9 cellular contexts compared by ENCODE assay signal in genomic region chr22:46614070-46614931, GRCh38. TPM values are rescaled to one million over a fixed set of nuclear protein-coding genes. Genes with fewer than 3 reads are reported as not detected.
A peak's percentile ranks its signal among the peaks of the same experiment; 100 is the strongest.
DNase-seq lines count a peak whose midpoint lies in the region; ATAC-seq, FAIRE-seq and TF ChIP-seq lines count a peak whose summit lies in the region.
"Had no signal": no experiment of that assay in that cellular context is flagged by ENCODE, and none has a peak within 500 bp of the region (broad histone marks: within the 10 kb centered on the region; RNA-seq: fewer than 3 reads in every experiment).

No MANE protein-coding gene starts in this region.

- H3K4me1 ChIP-seq in mammary epithelial cell (ENCODE audit: insufficient read depth, low read length), result no peaks in the 10 kb centered on the region

- dilution Hi-C loops in mammary epithelial cell (cut with HindIII; ENCODE audit: low sequenced_read_pairs), result no loop called here

- no TSS peak for BruUV-seq in mammary epithelial cell (replicated peaks; lab: Mats Ljungman, UMichigan)

- peak; percentile 43 to 63 for DNase-seq in stimulated activated CD4-positive, alpha-beta T cell treated with anti-CD3 and anti-CD28 coated beads, Interleukin-4, amount 100 ng/mL, for 4 hours
- DNase-seq in mammary epithelial cell, result no peak
- no peak for DNase-seq in H54 (ENCODE audit: insufficient read length, low spot score)
- DNase-seq in RKO (ENCODE audit: low spot score), result no peak
- DNase-seq: SW 1271 had no signal

- no peak overlapping the region for H3K4me3 ChIP-seq in mammary epithelial cell (replicated peaks in 1 of 3; ENCODE audit: insufficient read depth in 1 of 3, low read depth in 2 of 3, low read length in 3 of 3)

- intact Hi-C loops in mammary epithelial cell (cut with micrococcal nuclease), result no loop called here

- no peak overlapping the region for H3K4me2 ChIP-seq in mammary epithelial cell (ENCODE audit: insufficient read depth, low read depth, low read length)

- CTCF ChIA-PET in mammary epithelial cell (lab: Charles Lee; ENCODE audit: low non-redundant PET), result no interaction called here

- H3K9me3 ChIP-seq in mammary epithelial cell (replicated peaks; ENCODE audit: insufficient read depth, low read length), result no peaks in the 10 kb centered on the region

- no peak for FAIRE-seq in H54 (lab: Jason Lieb, UNC)

- H3K36me3 ChIP-seq in mammary epithelial cell (ENCODE audit: insufficient read depth, low read length), result no peaks in the 10 kb centered on the region

- no peak overlapping the region for H3K9ac ChIP-seq in mammary epithelial cell (ENCODE audit: insufficient read depth, low read length)

- H3K27ac ChIP-seq in angular gyrus (ENCODE audit: low read depth, low read length), result peak overlapping the region; percentile 48
- no peak overlapping the region for H3K27ac ChIP-seq in mammary epithelial cell (ENCODE audit: insufficient read depth, low read depth, low read length)

- in situ Hi-C loops in mammary epithelial cell (cut with MboI; ENCODE audit: low sequenced_read_pairs in 2 of 2), result no loop called here

- H2AFZ ChIP-seq in mammary epithelial cell (ENCODE audit: low read depth, low read length), result no peak overlapping the region

- TF ChIP-seq POLR2A in GM18505 (IDR thresholded peaks at IDR 0.05; ENCODE audit: borderline replicate concordance, extremely low read depth, insufficient read depth, insufficient read length), result peak; percentile 28
- TF ChIP-seq POLR2A in H54 (IDR thresholded peaks at IDR 0.05; ENCODE audit: low read depth, low read length), result no peak

- WGBS in mammary epithelial cell (ENCODE audit: low coverage, missing lambda C conversion rate), result 89% methylated on average over 29 of the region's 30 CpGs

- TF ChIP-seq CTCF in mammary epithelial cell (conservative IDR thresholded peaks at IDR 0.05 in 1 of 2, IDR thresholded peaks at IDR 0.05 in 1 of 2; ENCODE audit: extremely low read depth in 1 of 2, insufficient read depth in 1 of 2, low read depth in 1 of 2, low read length in 2 of 2), result no peak

- H4K20me1 ChIP-seq in mammary epithelial cell (ENCODE audit: insufficient read depth, low read length), result no peaks in the 10 kb centered on the region

- H3K27me3 ChIP-seq in mammary epithelial cell (ENCODE audit: insufficient read depth, low read length), result no peaks in the 10 kb centered on the region

- no peaks in the 10 kb centered on the region for H3K79me2 ChIP-seq in mammary epithelial cell (ENCODE audit: insufficient read depth, low read length)

- no peak for ATAC-seq in GM18505 (IDR thresholded peaks at IDR 0.05; ENCODE audit: unreplicated experiment)
- ATAC-seq in activated CD4-positive, CD25-positive, alpha-beta regulatory T cell treated with anti-CD3 and anti-CD28 coated beads, Interleukin-2, amount 50 U/mL, for 24 hours, result peak; percentile 71 to 75
- ATAC-seq in GM18517 (IDR thresholded peaks at IDR 0.05; ENCODE audit: unreplicated experiment), result no peak

RNA-seq across cellular contexts. Expression of gene GRAMD4, which starts 5.9 kb away (rescaled TPM):
- total RNA-seq in mammary epithelial cell, result 10 to 100 TPM; 19.2 to 58.8 TPM
- 17.7 TPM for polyA plus RNA-seq in mammary epithelial cell
- polyA minus RNA-seq in mammary epithelial cell, result 3.0 TPM

Comparison
In these comparisons a context has a peak if more than half of its experiments do, and no peak if none do; other contexts are left out.
1. ATAC-seq: peak in activated CD4-positive, CD25-positive, alpha-beta regulatory T cell treated with anti-CD3 and anti-CD28 coated beads, Interleukin-2, amount 50 U/mL, for 24 hours (2 of 2); none in GM18505 (single experiment) and GM18517 (single experiment).
2. DNase-seq: peak in stimulated activated CD4-positive, alpha-beta T cell treated with anti-CD3 and anti-CD28 coated beads, Interleukin-4, amount 100 ng/mL, for 4 hours (2 of 2); none in mammary epithelial cell (single experiment), H54 (single experiment) and RKO (single experiment).